8 cellular contexts compared by ENCODE assay signal in the genomic region with DNA sequence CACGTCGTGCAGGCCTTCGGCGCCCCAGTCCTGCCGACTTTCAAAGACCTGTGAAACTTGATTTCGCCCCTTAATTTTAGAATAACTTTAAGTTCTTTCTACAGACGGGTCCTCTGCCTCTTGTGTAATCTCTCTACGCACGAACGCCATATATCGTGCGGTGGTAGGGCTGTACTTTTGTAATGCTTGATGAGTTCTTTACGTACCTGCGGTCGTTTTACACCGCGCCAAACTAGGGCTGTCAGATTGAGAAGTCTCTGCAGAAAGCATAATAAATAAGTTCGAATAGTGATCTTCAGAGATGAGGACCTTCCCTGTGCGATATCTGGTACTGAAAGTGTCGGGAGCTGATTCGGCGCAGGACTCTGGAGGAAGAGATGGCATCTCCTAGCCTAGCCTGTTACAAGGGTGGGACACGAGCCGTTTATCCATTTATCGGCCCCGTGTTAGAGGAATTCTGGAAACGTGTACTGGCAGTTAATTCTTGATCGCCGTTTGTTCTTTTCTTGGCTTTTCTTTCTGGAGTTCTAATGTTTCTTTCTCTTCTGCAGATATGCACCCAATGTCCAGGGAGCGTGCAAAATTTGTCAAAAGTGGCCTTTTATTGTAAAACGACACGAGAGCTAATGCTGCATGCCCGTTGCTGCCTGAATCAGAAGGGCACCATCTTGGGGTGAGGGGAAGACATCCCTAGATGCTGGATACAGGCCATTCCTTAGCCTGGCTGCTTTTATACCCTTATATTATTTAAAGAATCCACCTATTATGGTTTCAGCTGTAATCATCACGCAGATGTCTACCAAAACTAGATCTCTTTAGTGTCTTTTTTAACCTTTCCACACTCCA. TPM values are rescaled to one million over a fixed set of nuclear protein-coding genes. Genes with fewer than 3 reads are reported as not detected.
DNase-seq lines count a peak whose midpoint lies in the region; ATAC-seq, FAIRE-seq and TF ChIP-seq lines count a peak whose summit lies in the region.

No MANE protein-coding gene starts in this region.

- H3K9me3 ChIP-seq in GM12878 (replicated peaks; ENCODE audit: control insufficient read depth, insufficient read depth, low read length) (no peaks in the 10 kb centered on the region), keratinocyte (ENCODE audit: control insufficient read depth, low read depth, low read length) (no peaks in the 10 kb centered on the region)

- H3K4me3 ChIP-seq in GM12878 (peak overlapping the region; percentile 70), keratinocyte (ENCODE audit: control insufficient read depth in 2 of 3, extremely low read depth in 1 of 3, insufficient read depth in 2 of 3, low read depth in 1 of 3, low read length in 3 of 3) (peak overlapping the region; percentile 60 to 86 (median 63))

- POLR2A ChIA-PET in GM12878 (lab: Charles Lee), result interaction anchor here (0.5 to 1.0 kb wide), 3 partner anchors 47 to 1440 kb away, joined by 3 to 4 read pairs (median 3); a partner anchor contains a TSS

- peak; percentile 54 for DNase-seq in stimulated activated CD4-positive, alpha-beta T cell treated with anti-CD3 and anti-CD28 coated beads, Interleukin-4, amount 100 ng/mL, for 24 hours
- no peak for DNase-seq in stimulated activated CD4-positive, alpha-beta T cell treated with anti-CD3 and anti-CD28 coated beads, Interleukin-12 subunit alpha, Interleukin-12 subunit beta, amount 100 ng/mL, for 4 hours
- DNase-seq in RPMI8226 (peak; percentile 40), GM12878 (ENCODE audit: low read depth, low spot score) (no peak), keratinocyte (ENCODE audit: low read depth, low spot score) (no peak), islet precursor cell (no peak)
- DNase-seq in stimulated activated naive CD4-positive, alpha-beta T cell treated with Interleukin-2 at 50 U/mL for 16 hours (lab: John Stamatoyannopoulos, UW), result peak; percentile 57

- intact Hi-C loops in GM12878 (cut with micrococcal nuclease; ENCODE audit: unreplicated experiment), result loop anchor here (10.0 kb wide), 1 partner anchor 142 kb away; a partner anchor contains a TSS

- peaks cover 0 to under 1% of the 10 kb centered on the region in 2 experiments; a peak in 3 of 4 replicates for H3K36me3 ChIP-seq in GM12878 (ENCODE audit: control insufficient read depth in 2 of 2, insufficient read depth in 2 of 2, low read length in 1 of 2)
- H3K36me3 ChIP-seq in keratinocyte (ENCODE audit: control insufficient read depth in 2 of 2, extremely low read depth in 1 of 2, insufficient read depth in 2 of 2, low read length in 2 of 2), result peaks cover 5 to 22% of the 10 kb centered on the region in 2 experiments

- H4K20me1 ChIP-seq in GM12878 (ENCODE audit: control insufficient read depth, insufficient read depth), result no peaks in the 10 kb centered on the region
- no peaks in the 10 kb centered on the region for H4K20me1 ChIP-seq in keratinocyte (ENCODE audit: control insufficient read depth, extremely low read depth, insufficient read depth, low read length)

- SMC1A ChIA-PET in GM12878 (lab: Charles Lee; ENCODE audit: uncharacterized antibody, unreplicated experiment), result interaction anchor here (0.6 kb wide), 1 partner anchor 1273 kb away, joined by 3 read pairs; no protein-coding TSS in a partner anchor

- no peak for TF ChIP-seq POLR2A in GM12878 (IDR thresholded peaks at IDR 0.05; ENCODE audit: low read depth, low read length)

- no peak for TF ChIP-seq RAD21 in GM12878 (IDR thresholded peaks at IDR 0.05; ENCODE audit: insufficient read depth, low read depth, low read length)

- peak; percentile 18 for ATAC-seq in HG03342 (IDR thresholded peaks at IDR 0.05; ENCODE audit: unreplicated experiment)
- peak; percentile 42 for ATAC-seq in GM12878

- TSS peak; percentile 67 for BruUV-seq in GM12878 (replicated peaks; lab: Mats Ljungman, UMichigan)

- CTCF ChIA-PET in GM12878 (lab: Yijun Ruan, JAX), result interaction anchor here (0.6 to 1.2 kb wide), 4 partner anchors 19 to 159 kb away, joined by 3 read pairs; a partner anchor contains a TSS

- peaks cover 51% of the 10 kb centered on the region for H3K79me2 ChIP-seq in GM12878 (ENCODE audit: control insufficient read depth, insufficient read depth, low read length)
- H3K79me2 ChIP-seq in keratinocyte (ENCODE audit: control insufficient read depth, insufficient read depth, low read length), result peaks cover 11% of the 10 kb centered on the region

- H3K27ac ChIP-seq in GM12878 (ENCODE audit: control insufficient read depth, insufficient read depth) (peak overlapping the region; percentile 94), keratinocyte (ENCODE audit: control insufficient read depth, insufficient read depth, low read length) (peak overlapping the region; percentile 98)

- H3K4me2 ChIP-seq in GM12878 (ENCODE audit: control insufficient read depth, insufficient read depth), result peak overlapping the region; percentile 84
- peak overlapping the region; percentile 87 for H3K4me2 ChIP-seq in keratinocyte (ENCODE audit: control insufficient read depth, extremely low read depth, insufficient read depth, low read depth, low read length)

- dilution Hi-C loops in keratinocyte (cut with MboI; ENCODE audit: extremely low pct_ligation_motif_present, low sequenced_read_pairs), result no loop called here

- 3% methylated on average over 34 of the region's 34 CpGs for WGBS in GM12878 (ENCODE audit: insufficient coverage, insufficient replicate concordance, low lambda C conversion rate, missing lambda C conversion rate)

- RAD21 ChIA-PET in GM12878 (lab: Charles Lee; ENCODE audit: unreplicated experiment), result interaction anchor here (1.4 kb wide), 1 partner anchor 162 kb away, joined by 4 read pairs; no protein-coding TSS in a partner anchor

- no peaks in the 10 kb centered on the region for H3K27me3 ChIP-seq in GM12878 (replicated peaks in 1 of 2; ENCODE audit: control insufficient read depth in 2 of 2, insufficient read depth in 2 of 2, low read length in 1 of 2)
- no peaks in the 10 kb centered on the region for H3K27me3 ChIP-seq in keratinocyte (ENCODE audit: control insufficient read depth, extremely low read depth, insufficient read depth, low read length)

- H2AFZ ChIP-seq in GM12878 (ENCODE audit: control insufficient read depth, low read depth, low read length) (peak overlapping the region; percentile 93), keratinocyte (ENCODE audit: control insufficient read depth, low read length) (peak overlapping the region; percentile 97)

- in situ Hi-C loops in GM12878 (cut with MboI), result no loop called here

- TF ChIP-seq CTCF in GM12878 (IDR thresholded peaks at IDR 0.05 in 2 of 3, conservative IDR thresholded peaks at IDR 0.05 in 1 of 3; ENCODE audit: control insufficient read depth in 2 of 3, extremely low read depth in 1 of 3, insufficient read depth in 1 of 3, low read depth in 3 of 3, low read length in 3 of 3) (no peak), keratinocyte (optimal IDR thresholded peaks at IDR 0.05 in 1 of 3, IDR thresholded peaks at IDR 0.05 in 1 of 3, conservative IDR thresholded peaks at IDR 0.05 in 1 of 3; ENCODE audit: extremely low read depth in 1 of 3, insufficient read depth in 2 of 3, low read length in 3 of 3) (no peak)

- FAIRE-seq in GM12878 (lab: Jason Lieb, UNC) (no peak), keratinocyte (lab: Jason Lieb, UNC) (no peak)

- peak overlapping the region; percentile 96 for H3K9ac ChIP-seq in GM12878 (ENCODE audit: control insufficient read depth, insufficient read depth, low read length)
- peak overlapping the region; percentile 100 for H3K9ac ChIP-seq in keratinocyte (ENCODE audit: control insufficient read depth, extremely low read depth, insufficient read depth, low read length)

- 0 out of 4 replicates have a peak, but pooled peaks of 1 of the 2 experiments have one; percentile 14 for TF ChIP-seq EP300 in GM12878 (IDR thresholded peaks at IDR 0.05; ENCODE audit: borderline replicate concordance in 1 of 2, control insufficient read depth in 1 of 2, low read depth in 2 of 2, low read length in 2 of 2)

- H3K4me1 ChIP-seq in GM12878 (ENCODE audit: control insufficient read depth, insufficient read depth, low read length) (peaks cover 10% of the 10 kb centered on the region; the same call in 1 of the 2 replicates), keratinocyte (ENCODE audit: control insufficient read depth, extremely low read depth, insufficient read depth, low read length) (peaks cover 23% of the 10 kb centered on the region)

- no peaks in the 10 kb centered on the region for H3K9me1 ChIP-seq in keratinocyte (ENCODE audit: control insufficient read depth, extremely low read depth, insufficient read depth, low read length)

RNA-seq across cellular contexts. Expression of a gene that starts 0.8 kb away (rescaled TPM):
- 240 and 258 TPM in 2 replicates for total RNA-seq in GM12878 (2013; cell fraction: nucleolus; rRNA removed)
- total RNA-seq in GM12878 (2014; rRNA removed) (52.3 and 53.9 TPM in 2 replicates), GM12878 (2014; rRNA removed; fragmentation: Illumina TruSeq; extraction: Trizol) (27.8 and 29.4 TPM in 2 replicates), GM12878 (2021) (52.8 and 58.5 TPM in 2 replicates)
- 20.7 TPM for polyA plus RNA-seq in GM12878 (2011; ENCODE audit: low read depth)
- polyA plus RNA-seq in GM12878 (2011; rRNA removed) (50.6 and 101 TPM in 2 replicates), GM12878 (2014; fragmentation: Illumina TruSeq; extraction: Trizol) (35.7 and 42.6 TPM in 2 replicates), GM12878 (2014; fragmentation: Nextera tagmentation; extraction: Ambion mirVana) (10 to 100 TPM; 13.1 to 13.5 TPM), GM12878 (2014; rRNA removed) (54.3 and 56.8 TPM in 2 replicates), GM12878 (2016; fragmentation: Nextera tagmentation; extraction: Ambion mirVana) (10 to 100 TPM; 60.4 to 67.5 TPM), keratinocyte (55.1 to 72.3 TPM (median 60.4 TPM) in 3 replicates)
- polyA plus RNA-seq in GM12878 (2011; cell fraction: cytosol; rRNA removed), result 116 and 123 TPM in 2 replicates
- polyA plus RNA-seq in GM12878 (2011; cell fraction: nucleus; rRNA removed), result 527 and 554 TPM in 2 replicates
- polyA plus RNA-seq in GM12878 (2012), result 30.5 and 33.7 TPM in 2 replicates
- 95.3 and 102 TPM in 2 replicates for polyA minus RNA-seq in GM12878 (2011; rRNA and poly(A)+ RNA removed)
- polyA minus RNA-seq in GM12878 (2011; cell fraction: cytosol; rRNA and poly(A)+ RNA removed), result 24.2 and 31.5 TPM in 2 replicates
- 86.3 and 152 TPM in 2 replicates for polyA minus RNA-seq in GM12878 (2011; cell fraction: nucleus; rRNA and poly(A)+ RNA removed)
- 9.9 TPM for polyA plus RNA-seq in keratinocyte (2011; ENCODE audit: low read depth)
- polyA plus RNA-seq in keratinocyte (2011; cell fraction: cytosol; rRNA removed), result 32.6 and 33.3 TPM in 2 replicates
- polyA plus RNA-seq in keratinocyte (2011; cell fraction: nucleus; rRNA removed), result 160 and 178 TPM in 2 replicates
- 27.6 and 46.1 TPM in 2 replicates for polyA plus RNA-seq in keratinocyte (2012; ENCODE audit: low replicate concordance)
- 81.9 to 162 TPM (median 106 TPM) in 3 replicates for polyA minus RNA-seq in keratinocyte
- polyA minus RNA-seq in keratinocyte (2011; cell fraction: cytosol; rRNA and poly(A)+ RNA removed), result 51.2 TPM
- 98.0 and 120 TPM in 2 replicates for polyA minus RNA-seq in keratinocyte (2011; cell fraction: nucleus; rRNA and poly(A)+ RNA removed)

RNA-seq across cellular contexts. Expression of a gene that starts 1.0 kb away (rescaled TPM):
- 75.0 and 89.6 TPM in 2 replicates for total RNA-seq in GM12878 (2013; cell fraction: nucleolus; rRNA removed)
- 97.5 and 113 TPM in 2 replicates for total RNA-seq in GM12878 (2014; rRNA removed)
- total RNA-seq in GM12878 (2014; rRNA removed; fragmentation: Illumina TruSeq; extraction: Trizol), result 79.5 and 80.7 TPM in 2 replicates
- 65.6 and 68.9 TPM in 2 replicates for total RNA-seq in GM12878 (2021)
- 62.0 TPM for polyA plus RNA-seq in GM12878 (2011; ENCODE audit: low read depth)
- 129 and 143 TPM in 2 replicates for polyA plus RNA-seq in GM12878 (2011; rRNA removed)
- polyA plus RNA-seq in GM12878 (2011; cell fraction: cytosol; rRNA removed), result 160 and 167 TPM in 2 replicates
- polyA plus RNA-seq in GM12878 (2011; cell fraction: nucleus; rRNA removed), result 75.6 and 107 TPM in 2 replicates
- polyA plus RNA-seq in GM12878 (2012), result 72.0 and 78.0 TPM in 2 replicates
- 103 and 107 TPM in 2 replicates for polyA plus RNA-seq in GM12878 (2014; fragmentation: Illumina TruSeq; extraction: Trizol)
- 100 to 1,000 TPM; 137 to 142 TPM for polyA plus RNA-seq in GM12878 (2014; fragmentation: Nextera tagmentation; extraction: Ambion mirVana)
- 88.5 and 102 TPM in 2 replicates for polyA plus RNA-seq in GM12878 (2014; rRNA removed)
- polyA plus RNA-seq in GM12878 (2016; fragmentation: Nextera tagmentation; extraction: Ambion mirVana), result 100 to 1,000 TPM; 163 to 180 TPM
- 64.1 and 75.9 TPM in 2 replicates for polyA minus RNA-seq in GM12878 (2011; rRNA and poly(A)+ RNA removed)
- polyA minus RNA-seq in GM12878 (2011; cell fraction: cytosol; rRNA and poly(A)+ RNA removed), result 29.9 and 33.6 TPM in 2 replicates
- 39.4 and 52.1 TPM in 2 replicates for polyA minus RNA-seq in GM12878 (2011; cell fraction: nucleus; rRNA and poly(A)+ RNA removed)
- polyA plus RNA-seq in keratinocyte, result 154 to 168 TPM (median 156 TPM) in 3 replicates
- 27.4 TPM for polyA plus RNA-seq in keratinocyte (2011; ENCODE audit: low read depth)
- 122 and 148 TPM in 2 replicates for polyA plus RNA-seq in keratinocyte (2011; cell fraction: cytosol; rRNA removed)
- polyA plus RNA-seq in keratinocyte (2011; cell fraction: nucleus; rRNA removed), result 124 and 129 TPM in 2 replicates
- polyA plus RNA-seq in keratinocyte (2012; ENCODE audit: low replicate concordance), result 98.4 and 102 TPM in 2 replicates
- polyA minus RNA-seq in keratinocyte, result 47.3 to 79.5 TPM (median 79.3 TPM) in 3 replicates
- polyA minus RNA-seq in keratinocyte (2011; cell fraction: cytosol; rRNA and poly(A)+ RNA removed), result 85.8 TPM
- polyA minus RNA-seq in keratinocyte (2011; cell fraction: nucleus; rRNA and poly(A)+ RNA removed), result 34.9 and 42.8 TPM in 2 replicates

RNA-seq across cellular contexts. Expression of a gene that starts 4.3 kb away (rescaled TPM):
- total RNA-seq in GM12878 (2013; cell fraction: nucleolus; rRNA removed), result 102 and 104 TPM in 2 replicates
- 48.3 and 66.1 TPM in 2 replicates for total RNA-seq in GM12878 (2014; rRNA removed)
- total RNA-seq in GM12878 (2014; rRNA removed; fragmentation: Illumina TruSeq; extraction: Trizol), result 22.8 and 23.8 TPM in 2 replicates
- total RNA-seq in GM12878 (2021), result 101 and 119 TPM in 2 replicates
- polyA plus RNA-seq in GM12878 (2011; ENCODE audit: low read depth), result 22.0 TPM
- polyA plus RNA-seq in GM12878 (2011; rRNA removed), result 12.0 and 24.9 TPM in 2 replicates
- 31.8 and 34.4 TPM in 2 replicates for polyA plus RNA-seq in GM12878 (2011; cell fraction: cytosol; rRNA removed)
- polyA plus RNA-seq in GM12878 (2011; cell fraction: nucleus; rRNA removed), result 212 and 266 TPM in 2 replicates
- 34.2 and 37.0 TPM in 2 replicates for polyA plus RNA-seq in GM12878 (2012)
- polyA plus RNA-seq in GM12878 (2014; fragmentation: Illumina TruSeq; extraction: Trizol), result 18.5 and 43.5 TPM in 2 replicates
- polyA plus RNA-seq in GM12878 (2014; fragmentation: Nextera tagmentation; extraction: Ambion mirVana), result 10 to 100 TPM in 1 of 2 experiments, 1 to 10 TPM in 1; 7.6 to 12.1 TPM
- 57.9 and 73.2 TPM in 2 replicates for polyA plus RNA-seq in GM12878 (2014; rRNA removed)
- polyA plus RNA-seq in GM12878 (2016; fragmentation: Nextera tagmentation; extraction: Ambion mirVana), result 10 to 100 TPM; 68.2 to 75.5 TPM
- polyA minus RNA-seq in GM12878 (2011; rRNA and poly(A)+ RNA removed), result 79.9 and 113 TPM in 2 replicates
- 50.4 and 85.0 TPM in 2 replicates for polyA minus RNA-seq in GM12878 (2011; cell fraction: cytosol; rRNA and poly(A)+ RNA removed)
- polyA minus RNA-seq in GM12878 (2011; cell fraction: nucleus; rRNA and poly(A)+ RNA removed), result 90.4 and 154 TPM in 2 replicates
- polyA plus RNA-seq in keratinocyte, result 17.1 to 33.3 TPM (median 21.0 TPM) in 3 replicates
- 8.8 TPM for polyA plus RNA-seq in keratinocyte (2011; ENCODE audit: low read depth)
- polyA plus RNA-seq in keratinocyte (2011; cell fraction: cytosol; rRNA removed), result 12.9 and 20.6 TPM in 2 replicates
- polyA plus RNA-seq in keratinocyte (2011; cell fraction: nucleus; rRNA removed), result 72.3 and 76.6 TPM in 2 replicates
- polyA plus RNA-seq in keratinocyte (2012; ENCODE audit: low replicate concordance), result 16.3 and 37.6 TPM in 2 replicates
- 94.8 to 357 TPM (median 115 TPM) in 3 replicates for polyA minus RNA-seq in keratinocyte
- 59.5 TPM for polyA minus RNA-seq in keratinocyte (2011; cell fraction: cytosol; rRNA and poly(A)+ RNA removed)
- 106 and 132 TPM in 2 replicates for polyA minus RNA-seq in keratinocyte (2011; cell fraction: nucleus; rRNA and poly(A)+ RNA removed)

RNA-seq across cellular contexts. Expression of a gene that starts 50.0 kb away (rescaled TPM):
- 1.3 TPM in 1 of 2 replicates, not detected in the other for total RNA-seq in GM12878 (2013; cell fraction: nucleolus; rRNA removed)
- total RNA-seq in GM12878 (2014; rRNA removed) (not detected in 2 replicates), GM12878 (2014; rRNA removed; fragmentation: Illumina TruSeq; extraction: Trizol) (not detected in 2 replicates), GM12878 (2021) (not detected in 2 replicates)
- 0.24 TPM for polyA plus RNA-seq in GM12878 (2011; ENCODE audit: low read depth)
- polyA plus RNA-seq in GM12878 (2011; rRNA removed) (0.12 and 0.23 TPM in 2 replicates), GM12878 (2014; fragmentation: Illumina TruSeq; extraction: Trizol) (not detected in 2 replicates), GM12878 (2014; fragmentation: Nextera tagmentation; extraction: Ambion mirVana) (not detected), GM12878 (2014; rRNA removed) (0.06 TPM in 1 of 2 replicates, not detected in the other), GM12878 (2016; fragmentation: Nextera tagmentation; extraction: Ambion mirVana) (not detected), keratinocyte (not detected in 3 replicates)
- 0.39 and 0.47 TPM in 2 replicates for polyA plus RNA-seq in GM12878 (2011; cell fraction: cytosol; rRNA removed)
- 1.3 and 1.8 TPM in 2 replicates for polyA plus RNA-seq in GM12878 (2011; cell fraction: nucleus; rRNA removed)
- 0.18 and 0.20 TPM in 2 replicates for polyA plus RNA-seq in GM12878 (2012)
- 0.07 and 0.15 TPM in 2 replicates for polyA minus RNA-seq in GM12878 (2011; rRNA and poly(A)+ RNA removed)
- polyA minus RNA-seq in GM12878 (2011; cell fraction: cytosol; rRNA and poly(A)+ RNA removed), result 0.62 TPM in 1 of 2 replicates, not detected in the other
- 0.12 and 0.19 TPM in 2 replicates for polyA minus RNA-seq in GM12878 (2011; cell fraction: nucleus; rRNA and poly(A)+ RNA removed)
- not detected for polyA plus RNA-seq in keratinocyte (2011; ENCODE audit: low read depth)
- polyA plus RNA-seq in keratinocyte (2011; cell fraction: cytosol; rRNA removed), result 0.05 TPM in 1 of 2 replicates, not detected in the other
- polyA plus RNA-seq in keratinocyte (2011; cell fraction: nucleus; rRNA removed), result not detected in 2 replicates
- not detected in 2 replicates for polyA plus RNA-seq in keratinocyte (2012; ENCODE audit: low replicate concordance)
- polyA minus RNA-seq in keratinocyte, result not detected in 3 replicates
- not detected for polyA minus RNA-seq in keratinocyte (2011; cell fraction: cytosol; rRNA and poly(A)+ RNA removed)
- not detected in 2 replicates for polyA minus RNA-seq in keratinocyte (2011; cell fraction: nucleus; rRNA and poly(A)+ RNA removed)

Comparison
In these comparisons a context has a peak if more than half of its experiments do, and no peak if none do; other contexts are left out.
1. DNase-seq: peak in stimulated activated CD4-positive, alpha-beta T cell treated with anti-CD3 and anti-CD28 coated beads, Interleukin-4, amount 100 ng/mL, for 24 hours (single experiment), RPMI8226 (single experiment) and stimulated activated naive CD4-positive, alpha-beta T cell treated with Interleukin-2 at 50 U/mL for 16 hours (single experiment); none in stimulated activated CD4-positive, alpha-beta T cell treated with anti-CD3 and anti-CD28 coated beads, Interleukin-12 subunit alpha, Interleukin-12 subunit beta, amount 100 ng/mL, for 4 hours (single experiment), GM12878 (single experiment), keratinocyte (single experiment) and islet precursor cell (single experiment).